9 cellular contexts compared by ENCODE assay signal in genomic region chr21:15121655-15122120, GRCh38. TPM values are rescaled to one million over a fixed set of nuclear protein-coding genes. Genes with fewer than 3 reads are reported as not detected.
DNase-seq lines count a peak whose midpoint lies in the region; ATAC-seq and TF ChIP-seq lines count a peak whose summit lies in the region.
"Had no signal": no experiment of that assay in that cellular context is flagged by ENCODE, and none has a peak within 500 bp of the region (broad histone marks: within the 10 kb centered on the region; RNA-seq: fewer than 3 reads in every experiment).

No MANE protein-coding gene starts in this region.

- H3K4me1 ChIP-seq in fibroblast of lung (ENCODE audit: control insufficient read depth, extremely low read depth, insufficient read depth, low read length) (no peaks in the 10 kb centered on the region), upper lobe of left lung (peaks cover 0 to 13% (median 0%) of the 10 kb centered on the region in 4 donors)

- H4K20me1 ChIP-seq in fibroblast of lung (ENCODE audit: control insufficient read depth, extremely low read depth, insufficient read depth, low read length): no peaks in the 10 kb centered on the region

- H3K27me3 ChIP-seq in fibroblast of lung (ENCODE audit: control insufficient read depth, insufficient read depth, low read length): no peaks in the 10 kb centered on the region
- H3K27me3 ChIP-seq in upper lobe of left lung: no peaks in the 10 kb centered on the region

- 32 to 35% methylated on average over 3 of the region's 3 CpGs for WGBS in upper lobe of left lung, 2 donors

- H3K79me2 ChIP-seq in fibroblast of lung (ENCODE audit: control insufficient read depth, insufficient read depth, low read length): no peaks in the 10 kb centered on the region

- TF ChIP-seq CTCF in fibroblast of lung (conservative IDR thresholded peaks at IDR 0.05 in 1 of 2, IDR thresholded peaks at IDR 0.05 in 1 of 2; ENCODE audit: low read depth in 1 of 2, low read length in 2 of 2) (no peak), upper lobe of left lung (IDR thresholded peaks at IDR 0.05) (no peak)

- no peak overlapping the region for H3K4me2 ChIP-seq in fibroblast of lung (ENCODE audit: extremely low read depth, insufficient read depth, low read length)

- no peak overlapping the region for H3K9ac ChIP-seq in fibroblast of lung (ENCODE audit: insufficient read depth, low read length)

- H3K4me3 ChIP-seq in fibroblast of lung (replicated peaks in 1 of 4; ENCODE audit: control extremely low read depth in 1 of 4, insufficient read depth in 1 of 4, low read depth in 3 of 4, low read length in 4 of 4) (peak overlapping the region in 1 of 4 experiments; percentile 12), upper lobe of left lung (no peak overlapping the region)

- H2AFZ ChIP-seq in fibroblast of lung (ENCODE audit: low read length): peak overlapping the region; percentile 16

- ATAC-seq in upper lobe of left lung (ENCODE audit: low FRiP score in 2 of 2) (peak; percentile 53 to 69), HG03439 (IDR thresholded peaks at IDR 0.05; ENCODE audit: unreplicated experiment) (no peak), HG03460 (IDR thresholded peaks at IDR 0.05; ENCODE audit: unreplicated experiment) (no peak)

- H3K9me3 ChIP-seq in fibroblast of lung (ENCODE audit: control insufficient read depth, insufficient read depth, low read depth, low read length): no peaks in the 10 kb centered on the region
- H3K9me3 ChIP-seq in upper lobe of left lung: no peaks in the 10 kb centered on the region

- H3K36me3 ChIP-seq in fibroblast of lung (ENCODE audit: control insufficient read depth, insufficient read depth, low read length) (no peaks in the 10 kb centered on the region), upper lobe of left lung (no peaks in the 10 kb centered on the region)

- H3K27ac ChIP-seq in fibroblast of lung (ENCODE audit: insufficient read depth, low read length): no peak overlapping the region
- peak overlapping the region in 1 of 4 donors; percentile 32 for H3K27ac ChIP-seq in upper lobe of left lung

- TF ChIP-seq EP300 in upper lobe of left lung (IDR thresholded peaks at IDR 0.05): no peak

- TF ChIP-seq POLR2A in upper lobe of left lung (IDR thresholded peaks at IDR 0.05): no peak

- DNase-seq in NCI-H774 (lab: John Stamatoyannopoulos, UW): peak; percentile 29
- DNase-seq in fibroblast of lung (ENCODE audit: low read depth in 2 of 2): peak; percentile 58 to 72
- peak; percentile 19 for DNase-seq in midbrain (lab: John Stamatoyannopoulos, UW)
- DNase-seq in upper lobe of left lung: peak in 1 of 2 donors; percentile 59
- no peak for DNase-seq in D341Med (ENCODE audit: low spot score)
- no peak for DNase-seq in activated CD4-positive, CD25-positive, alpha-beta regulatory T cell (lab: John Stamatoyannopoulos, UW)
- DNase-seq: stimulated activated CD4-positive, alpha-beta T cell treated with anti-CD3 and anti-CD28 coated beads, Interleukin-4, amount 100 ng/mL, for 1 hour had no signal

RNA-seq across cellular contexts. Expression of gene NRIP1, which starts 56.9 kb away (rescaled TPM):
- 24.8 and 25.4 TPM in 2 replicates for total RNA-seq in fibroblast of lung
- 12.9 and 17.8 TPM in 2 replicates for polyA plus RNA-seq in fibroblast of lung
- polyA plus RNA-seq in fibroblast of lung (2012): 9.1 and 13.5 TPM in 2 replicates
- 6.8 and 9.8 TPM in 2 replicates for polyA minus RNA-seq in fibroblast of lung (ENCODE audit: low replicate concordance)
- total RNA-seq in upper lobe of left lung: 10 to 100 TPM; 10.5 to 47.2 (median 34.8) TPM

Comparison
In these comparisons a context has a peak if more than half of its experiments do, and no peak if none do; other contexts are left out.
1. DNase-seq: peak in NCI-H774 (single experiment), fibroblast of lung (2 of 2) and midbrain (single experiment); none in D341Med (single experiment) and activated CD4-positive, CD25-positive, alpha-beta regulatory T cell (0 of 4).
2. ATAC-seq: peak in upper lobe of left lung (2 of 2); none in HG03439 (single experiment) and HG03460 (single experiment).